In genomic region chr5:55226027-55226933, GRCh38 we compare ENCODE assay signal across 8 cellular contexts. TPM values are rescaled to one million over a fixed set of nuclear protein-coding genes. Genes with fewer than 3 reads are reported as not detected.
DNase-seq lines count a peak whose midpoint lies in the region; ATAC-seq and TF ChIP-seq lines count a peak whose summit lies in the region.

No MANE protein-coding gene starts in this region.

- no peaks in the 10 kb centered on the region for H3F3A ChIP-seq in DOHH2 (ENCODE audit: control insufficient read depth, insufficient read depth)

- H3K9me3 ChIP-seq in DOHH2 (ENCODE audit: control insufficient read depth, insufficient read depth, low read length) (no peaks in the 10 kb centered on the region), iPS DF 6.9 (ENCODE audit: control insufficient read depth, insufficient read depth, low read length) (no peaks in the 10 kb centered on the region)

- peaks cover 91% of the 10 kb centered on the region for H3K27me3 Mint-ChIP-seq in activated naive CD8-positive, alpha-beta T cell treated with anti-CD3 and anti-CD28 coated beads for 36 hours

- H2AFZ ChIP-seq in KMS-11 (ENCODE audit: low read depth), result peak overlapping the region; percentile 94

- H3K9me3 Mint-ChIP-seq in activated naive CD8-positive, alpha-beta T cell treated with anti-CD3 and anti-CD28 coated beads for 36 hours, result no peaks in the 10 kb centered on the region

- H3K4me2 ChIP-seq in DOHH2 (ENCODE audit: low read length) (peak overlapping the region; percentile 89), KMS-11 (peak overlapping the region; percentile 92)

- no peaks in the 10 kb centered on the region for H3K9me2 ChIP-seq in DOHH2 (replicated peaks; ENCODE audit: control insufficient read depth, low read length)

- TF ChIP-seq CTCF in DOHH2 (IDR thresholded peaks at IDR 0.05; ENCODE audit: low read depth, low read length, poor library complexity, severe bottlenecking) (peak; percentile 90), KMS-11 (conservative IDR thresholded peaks at IDR 0.05; ENCODE audit: low read depth, low read length) (peak; percentile 88)

- peak overlapping the region; percentile 76 for H3K4me3 ChIP-seq in DOHH2 (ENCODE audit: low read length)
- H3K4me3 ChIP-seq in KMS-11 (IDR thresholded peaks at IDR 0.05; ENCODE audit: insufficient read depth, low read depth, low read length), result no peak overlapping the region
- peak overlapping the region; percentile 34; the same call in 1 of the 2 replicates for H3K4me3 ChIP-seq in iPS DF 6.9 (ENCODE audit: low read length)

- H3K36me3 ChIP-seq in DOHH2 (ENCODE audit: control insufficient read depth, low read length), result no peaks in the 10 kb centered on the region
- H3K36me3 ChIP-seq in KMS-11 (ENCODE audit: insufficient read depth), result no peaks in the 10 kb centered on the region
- H3K36me3 ChIP-seq in iPS DF 6.9 (ENCODE audit: control insufficient read depth, insufficient read depth, low read length), result no peaks in the 10 kb centered on the region; the same call in 1 of the 2 replicates

- H3K79me2 ChIP-seq in DOHH2 (ENCODE audit: control insufficient read depth, low read length) (no peaks in the 10 kb centered on the region), KMS-11 (ENCODE audit: insufficient read depth, low read depth) (no peaks in the 10 kb centered on the region)

- H3K27ac ChIP-seq in DOHH2 (ENCODE audit: low read depth, low read length) (no peak overlapping the region), KMS-11 (peak overlapping the region; percentile 76), iPS DF 6.9 (ENCODE audit: low read length) (no peak overlapping the region)

- H3K36me3 Mint-ChIP-seq in activated naive CD8-positive, alpha-beta T cell treated with anti-CD3 and anti-CD28 coated beads for 36 hours, result no peaks in the 10 kb centered on the region

- peak; percentile 65 for ATAC-seq in GM21723 (IDR thresholded peaks at IDR 0.05; ENCODE audit: unreplicated experiment)

- H3K27me3 ChIP-seq in DOHH2 (ENCODE audit: control insufficient read depth, low read length) (peaks cover 91% of the 10 kb centered on the region), KMS-11 (ENCODE audit: insufficient read depth, low read depth) (no peaks in the 10 kb centered on the region), iPS DF 6.9 (ENCODE audit: control insufficient read depth, insufficient read depth, low read length) (peaks cover 93% of the 10 kb centered on the region)

- H3K9ac ChIP-seq in KMS-11, result peak overlapping the region; percentile 87

- H3K4me1 Mint-ChIP-seq in activated naive CD8-positive, alpha-beta T cell treated with anti-CD3 and anti-CD28 coated beads for 36 hours, result peaks cover 38% of the 10 kb centered on the region

- peaks cover 22% of the 10 kb centered on the region for H3K4me1 ChIP-seq in DOHH2 (ENCODE audit: control insufficient read depth, low read length)
- H3K4me1 ChIP-seq in KMS-11 (ENCODE audit: low read depth, poor library complexity, severe bottlenecking), result peaks cover 15% of the 10 kb centered on the region
- peaks cover 5% of the 10 kb centered on the region for H3K4me1 ChIP-seq in iPS DF 6.9 (ENCODE audit: control insufficient read depth, insufficient read depth, low read length)

- no CpG with 5 or more reads among the region's 54 CpGs for WGBS in iPS DF 6.9 (ENCODE audit: insufficient coverage, insufficient read length)

- H3K27ac Mint-ChIP-seq in activated naive CD8-positive, alpha-beta T cell treated with anti-CD3 and anti-CD28 coated beads for 36 hours, result no peak overlapping the region

- peak overlapping the region; percentile 55 for H3K4me3 Mint-ChIP-seq in activated naive CD8-positive, alpha-beta T cell treated with anti-CD3 and anti-CD28 coated beads for 36 hours

- DNase-seq in RPMI8226 (peak; percentile 89), iPS DF 6.9 (ENCODE audit: low read depth, low spot score) (no peak), dedifferentiated amniotic fluid mesenchymal stem cell (ENCODE audit: extremely low spot score) (no peak)
- peak; percentile 80 for DNase-seq in activated naive CD8-positive, alpha-beta T cell treated with anti-CD3 and anti-CD28 coated beads for 36 hours
- DNase-seq in stimulated activated CD4-positive, alpha-beta T cell treated with anti-CD3 and anti-CD28 coated beads, Interleukin-12 subunit alpha, Interleukin-12 subunit beta, amount 100 ng/mL, for 48 hours (ENCODE audit: low read depth in 2 of 3, low spot score in 1 of 3), result peak; percentile 59 to 66 (median 61)

- no peaks in the 10 kb centered on the region; the same call in 1 of the 2 replicates for H4K20me1 ChIP-seq in DOHH2 (ENCODE audit: control insufficient read depth, insufficient read depth, low read depth, low read length)
- no peaks in the 10 kb centered on the region for H4K20me1 ChIP-seq in KMS-11 (ENCODE audit: insufficient read depth)

RNA-seq across cellular contexts. Expression of gene MCIDAS, which starts 0.8 kb away (rescaled TPM):
- under 1 TPM; 0.31 to 0.32 TPM for total RNA-seq in activated naive CD8-positive, alpha-beta T cell treated with anti-CD3 and anti-CD28 coated beads for 36 hours

RNA-seq across cellular contexts. Expression of gene CCNO, which starts 7.1 kb away (rescaled TPM):
- under 1 TPM in 1 of 2 experiments, not detected in 1; 0.14 TPM for total RNA-seq in activated naive CD8-positive, alpha-beta T cell treated with anti-CD3 and anti-CD28 coated beads for 36 hours

RNA-seq across cellular contexts. Expression of gene CDC20B, which starts 53.3 kb away (rescaled TPM):
- total RNA-seq in activated naive CD8-positive, alpha-beta T cell treated with anti-CD3 and anti-CD28 coated beads for 36 hours, result not detected

Comparison
In these comparisons a context has a peak if more than half of its experiments do, and no peak if none do; other contexts are left out.
1. DNase-seq: peak in RPMI8226 (single experiment), activated naive CD8-positive, alpha-beta T cell treated with anti-CD3 and anti-CD28 coated beads for 36 hours (single experiment) and stimulated activated CD4-positive, alpha-beta T cell treated with anti-CD3 and anti-CD28 coated beads, Interleukin-12 subunit alpha, Interleukin-12 subunit beta, amount 100 ng/mL, for 48 hours (3 of 3); none in iPS DF 6.9 (single experiment) and dedifferentiated amniotic fluid mesenchymal stem cell (single experiment).